1 cellular context compared by ENCODE assay signal in the genomic region with DNA sequence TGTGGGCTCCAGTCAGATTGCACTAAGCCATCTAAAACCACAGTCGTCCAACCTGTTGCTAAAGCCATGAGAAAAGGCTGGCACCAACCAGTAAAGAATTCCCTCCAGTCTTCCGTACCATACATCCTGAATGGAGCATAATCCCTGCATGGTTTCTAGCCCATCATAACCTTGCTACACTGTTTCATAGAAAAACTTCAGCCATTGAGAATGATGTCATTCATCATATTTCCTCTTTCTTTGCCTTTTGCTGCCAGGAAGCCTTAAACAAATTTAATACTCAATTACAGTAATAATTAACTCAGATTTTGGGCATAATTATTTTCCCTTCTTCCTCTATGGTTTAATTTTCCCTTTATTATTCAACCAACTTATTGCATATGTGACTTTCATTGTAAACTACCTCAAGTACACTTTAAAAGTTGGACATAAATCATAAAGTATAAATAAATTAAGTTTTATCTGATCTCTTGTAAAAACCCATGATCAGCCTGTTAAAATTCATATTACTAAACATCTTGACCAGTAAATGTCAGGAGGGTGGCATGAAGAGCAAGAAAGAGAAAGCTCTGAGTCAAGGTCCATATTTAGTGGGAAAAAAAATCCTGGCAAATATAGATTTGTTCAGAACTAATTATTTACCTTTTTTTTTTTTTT.
TF ChIP-seq lines count a peak whose summit lies in the region.

No MANE protein-coding gene starts in this region.

TF ChIP-seq in endothelial cell of umbilical vein, 7 proteins besides CTCF, POLR2A, EP300 and RAD21:
- no peak for TF ChIP-seq GATA2 (IDR thresholded peaks at IDR 0.05; ENCODE audit: insufficient read depth, insufficient read length, low read depth, low read length)
- no peak for TF ChIP-seq EZH2 (IDR thresholded peaks at IDR 0.05; ENCODE audit: borderline replicate concordance, low read depth, low read length, severe bottlenecking)
- TF ChIP-seq POLR2AphosphoS5 (IDR thresholded peaks at IDR 0.05; ENCODE audit: insufficient read depth, low read depth, low read length): no peak
- TF ChIP-seq JUN (IDR thresholded peaks at IDR 0.05; ENCODE audit: borderline replicate concordance, insufficient read depth, insufficient read length, low read depth): peak; percentile 3
- TF ChIP-seq MYC (IDR thresholded peaks at IDR 0.05; ENCODE audit: low read depth, low read length): no peak
